In genomic region chr10:118562877-118563276, GRCh38 we compare ENCODE assay signal across 23 cellular contexts. TPM values are rescaled to one million over a fixed set of nuclear protein-coding genes. Genes with fewer than 3 reads are reported as not detected.
A peak's percentile ranks its signal among the peaks of the same experiment; 100 is the strongest.
DNase-seq lines count a peak whose midpoint lies in the region; ATAC-seq and TF ChIP-seq lines count a peak whose summit lies in the region.
"Had no signal": no experiment of that assay in that cellular context is flagged by ENCODE, and none has a peak within 500 bp of the region (broad histone marks: within the 10 kb centered on the region; RNA-seq: fewer than 3 reads in every experiment).

No MANE protein-coding gene starts in this region.

- H3K9me3 ChIP-seq in BLaER1 treated with 17β-estradiol and CSF1 and Interleukin-3, amounts not matched to agents 10 nM and 100 nM (replicated peaks in 1 of 11): peaks cover 0 to 30% (median 16%) of the 10 kb centered on the region in 11 experiments; a peak in 14 of 22 replicates
- peaks cover 0 to 25% (median 0%) of the 10 kb centered on the region in 3 donors for H3K9me3 ChIP-seq in gastroesophageal sphincter

- TF ChIP-seq POLR2A in gastroesophageal sphincter (IDR thresholded peaks at IDR 0.05): no peak

- peak overlapping the region in 7 of 11 experiments; percentile 15 to 75 (median 67); a peak in 11 of 22 replicates for H3K27ac ChIP-seq in BLaER1 treated with 17β-estradiol and CSF1 and Interleukin-3, amounts not matched to agents 10 nM and 100 nM
- no peak overlapping the region for H3K27ac ChIP-seq in gastroesophageal sphincter
- H3K27ac ChIP-seq: 22Rv1 had no signal

- WGBS in gastroesophageal sphincter (ENCODE audit: low coverage in 1 of 2), 2 donors: 73 to 83% methylated on average over 1 of the region's 1 CpG

- no peaks in the 10 kb centered on the region for H3K36me3 ChIP-seq in BLaER1 treated with 17β-estradiol and CSF1 and Interleukin-3, amounts not matched to agents 10 nM and 100 nM
- H3K36me3 ChIP-seq in gastroesophageal sphincter: no peaks in the 10 kb centered on the region
- H3K36me3 ChIP-seq: SJCRH30 had no signal

- TF ChIP-seq EP300 in gastroesophageal sphincter (IDR thresholded peaks at IDR 0.05): no peak

- no peaks in the 10 kb centered on the region for H3K27me3 ChIP-seq in BLaER1 treated with 17β-estradiol and CSF1 and Interleukin-3, amounts not matched to agents 10 nM and 100 nM
- no peaks in the 10 kb centered on the region for H3K27me3 ChIP-seq in gastroesophageal sphincter
- H3K27me3 ChIP-seq: SJCRH30 had no signal

- TF ChIP-seq CTCF in gastroesophageal sphincter (IDR thresholded peaks at IDR 0.05): no peak

- peak; percentile 66 for DNase-seq in NOMO-1 treated with DMSO at 0.1 percent for 48 hours (lab: John Stamatoyannopoulos, UW; ENCODE audit: unreplicated experiment)
- no peak for DNase-seq in NOMO-1 treated with dmso at 0.1 percent for 144 hours (lab: John Stamatoyannopoulos, UW; ENCODE audit: unreplicated experiment)
- peak; percentile 63 for DNase-seq in MV-4-11 (lab: John Stamatoyannopoulos, UW)
- DNase-seq in 8988T: no peak
- no peak for DNase-seq in stimulated activated CD4-positive, alpha-beta T cell treated with anti-CD3 and anti-CD28 coated beads, Interleukin-2, amount 100 ng/mL, for 48 hours
- DNase-seq: CD4-positive, CD25-positive, alpha-beta regulatory T cell; EL; GF-D8; H7; MM.1S; NCI-H1105 treated with DMSO at 0.1 percent for 48 hours; NCI-H2029 treated with DMSO at 0.1 percent for 48 hours; NCI-H2171; NCI-H345; NCI-H524; NCI-H82; PC-3; RPMI8226 had no signal

- no peak overlapping the region for H3K4me3 ChIP-seq in BLaER1 treated with 17β-estradiol and CSF1 and Interleukin-3, amounts not matched to agents 10 nM and 100 nM
- H3K4me3 ChIP-seq in gastroesophageal sphincter: no peak overlapping the region
- H3K4me3 ChIP-seq: SJCRH30 had no signal

- no peaks in the 10 kb centered on the region for H4K20me1 ChIP-seq in BLaER1 treated with 17β-estradiol and CSF1 and Interleukin-3, amounts not matched to agents 10 nM and 100 nM

- peak overlapping the region in 3 of 11 experiments; percentile 18 to 40 (median 21); a peak in 3 of 22 replicates for H3K9ac ChIP-seq in BLaER1 treated with 17β-estradiol and CSF1 and Interleukin-3, amounts not matched to agents 10 nM and 100 nM

- peaks cover 0 to 26% (median 5%) of the 10 kb centered on the region in 10 experiments; a peak in 10 of 20 replicates for H3K4me1 ChIP-seq in BLaER1 treated with 17β-estradiol and CSF1 and Interleukin-3, amounts not matched to agents 10 nM and 100 nM
- peaks cover 0 to 9% (median 0%) of the 10 kb centered on the region in 3 donors for H3K4me1 ChIP-seq in gastroesophageal sphincter

- ATAC-seq in gastroesophageal sphincter (peak; percentile 40), GM18517 (IDR thresholded peaks at IDR 0.05; ENCODE audit: unreplicated experiment) (no peak)
- ATAC-seq: PC-3 had no signal

- peak overlapping the region in 5 of 11 experiments; percentile 45 to 95 (median 75); a peak in 10 of 22 replicates for H3K4me2 ChIP-seq in BLaER1 treated with 17β-estradiol and CSF1 and Interleukin-3, amounts not matched to agents 10 nM and 100 nM

RNA-seq across cellular contexts. Expression of gene PRLHR, which starts 32.6 kb away (rescaled TPM):
- under 1 TPM in 3 of 4 donors, not detected in 1; 0.12 to 0.35 (median 0.13) TPM for total RNA-seq in gastroesophageal sphincter
- total RNA-seq: CD4-positive, CD25-positive, alpha-beta regulatory T cell; H7; PC-3; SJCRH30 had no signal

Comparison
In these comparisons a context has a peak if more than half of its experiments do, and no peak if none do; other contexts are left out.
1. DNase-seq: peak in NOMO-1 treated with DMSO at 0.1 percent for 48 hours (single experiment) and MV-4-11 (single experiment); none in NOMO-1 treated with dmso at 0.1 percent for 144 hours (single experiment), 8988T (single experiment) and stimulated activated CD4-positive, alpha-beta T cell treated with anti-CD3 and anti-CD28 coated beads, Interleukin-2, amount 100 ng/mL, for 48 hours (0 of 2).
2. H3K27ac ChIP-seq: peak in BLaER1 treated with 17β-estradiol and CSF1 and Interleukin-3, amounts not matched to agents 10 nM and 100 nM (7 of 11); none in gastroesophageal sphincter (0 of 4).